ENCODE assay signal across 8 cellular contexts in genomic region chr19:23249911-23250649, GRCh38. TPM values are rescaled to one million over a fixed set of nuclear protein-coding genes. Genes with fewer than 3 reads are reported as not detected.
DNase-seq lines count a peak whose midpoint lies in the region; ATAC-seq and TF ChIP-seq lines count a peak whose summit lies in the region.

TSS of gene ZNF724 (minus strand) at chr19:23250394. CDS start at chr19:23250242, 152 bp downstream.

- peak within 1 kb of the TSS; percentile 97 for H3K4me3 Mint-ChIP-seq in T-helper 2 cell treated with Interferon-gamma antibody and Interleukin-4, amounts not matched to agents 5 μg/mL and 100 μg/mL, for 36 hours

- no peaks in the 10 kb centered on the region for H3K4me1 ChIP-seq in aorta (ENCODE audit: control insufficient read depth in 1 of 2, insufficient read depth in 2 of 2, low read length in 2 of 2)

- 0 to 1% methylated on average over 32 of the region's 32 CpGs for WGBS in aorta, 2 donors

- in situ Hi-C loops in astrocyte of the cerebellum (cut with HindIII; ENCODE audit: low sequenced_read_pairs), result no loop called here

- no peaks in the 10 kb centered on the region for H3K27me3 Mint-ChIP-seq in T-helper 2 cell treated with Interferon-gamma antibody and Interleukin-4, amounts not matched to agents 5 μg/mL and 100 μg/mL, for 36 hours (ENCODE audit: low read depth)

- H3K27ac ChIP-seq in aorta (ENCODE audit: low read depth in 1 of 2, low read length in 2 of 2), result peak within 1 kb of the TSS in 1 of 2 donors; percentile 35

- H3K4me1 Mint-ChIP-seq in T-helper 2 cell treated with Interferon-gamma antibody and Interleukin-4, amounts not matched to agents 5 μg/mL and 100 μg/mL, for 36 hours (ENCODE audit: low read depth), result peaks cover 3% of the 10 kb centered on the region

- no peaks in the 10 kb centered on the region for H3K9me3 ChIP-seq in aorta (ENCODE audit: control insufficient read depth, low read length)

- DNase-seq in NCI-H2029 (lab: John Stamatoyannopoulos, UW) (peak; percentile 97), astrocyte of the cerebellum (ENCODE audit: low read depth) (peak; percentile 97), hepatic stellate cell (ENCODE audit: low spot score) (peak; percentile 98), putamen (ENCODE audit: low spot score) (peak; percentile 96), aorta (peak; percentile 96)
- peak; percentile 91 for DNase-seq in T-helper 2 cell treated with Interferon-gamma antibody and Interleukin-4, amounts not matched to agents 5 μg/mL and 100 μg/mL, for 36 hours (ENCODE audit: low spot score)

- H3K27me3 ChIP-seq in aorta (ENCODE audit: control insufficient read depth in 1 of 2, insufficient read depth in 2 of 2, low read length in 1 of 2), result no peaks in the 10 kb centered on the region

- no peak for TF ChIP-seq CTCF in astrocyte of the cerebellum (IDR thresholded peaks at IDR 0.05; ENCODE audit: low read depth, low read length, missing control alignments)

- H3K36me3 Mint-ChIP-seq in T-helper 2 cell treated with Interferon-gamma antibody and Interleukin-4, amounts not matched to agents 5 μg/mL and 100 μg/mL, for 36 hours (ENCODE audit: low read depth), result peaks cover 44% of the 10 kb centered on the region

- H3K4me3 ChIP-seq in astrocyte of the cerebellum (ENCODE audit: low read depth, low read length), result peak within 1 kb of the TSS; percentile 61
- peak within 1 kb of the TSS; percentile 58 to 61 for H3K4me3 ChIP-seq in aorta (ENCODE audit: low read length in 2 of 2)

- peak within 1 kb of the TSS; percentile 96 for H3K27ac Mint-ChIP-seq in T-helper 2 cell treated with Interferon-gamma antibody and Interleukin-4, amounts not matched to agents 5 μg/mL and 100 μg/mL, for 36 hours

- no peaks in the 10 kb centered on the region for H3K36me3 ChIP-seq in aorta (ENCODE audit: control insufficient read depth in 1 of 2, insufficient read depth in 2 of 2, low read length in 1 of 2)

- intact Hi-C loops in aorta (cut with DNase I), result no loop called here

- H3K9me3 Mint-ChIP-seq in T-helper 2 cell treated with Interferon-gamma antibody and Interleukin-4, amounts not matched to agents 5 μg/mL and 100 μg/mL, for 36 hours, result peaks cover 12% of the 10 kb centered on the region

- peak; percentile 99 for ATAC-seq in GM18498 (IDR thresholded peaks at IDR 0.05; ENCODE audit: unreplicated experiment)
- peak; percentile 99 for ATAC-seq in HG02885 (IDR thresholded peaks at IDR 0.05; ENCODE audit: poor library complexity, unreplicated experiment)
- ATAC-seq in aorta (ENCODE audit: low FRiP score), result peak; percentile 98

RNA-seq across cellular contexts. Expression of gene ZNF724, which starts in this region (rescaled TPM):
- 1 to 10 TPM in 1 of 2 donors, under 1 TPM in 1; 0.94 to 2.6 TPM for total RNA-seq in aorta
- 1 to 10 TPM in 1 of 2 donors, not detected in 1; 2.8 TPM for polyA plus RNA-seq in aorta
